ENCODE assay signal across 12 cellular contexts in genomic region chr5:54616031-54616430, GRCh38.
A peak's percentile ranks its signal among the peaks of the same experiment; 100 is the strongest.
DNase-seq lines count a peak whose midpoint lies in the region; ATAC-seq and TF ChIP-seq lines count a peak whose summit lies in the region.
"Had no signal": no experiment of that assay in that cellular context is flagged by ENCODE, and none has a peak within 500 bp of the region (broad histone marks: within the 10 kb centered on the region; RNA-seq: fewer than 3 reads in every experiment).

No MANE protein-coding gene starts in this region.

- H3K27ac ChIP-seq in left lung (peak overlapping the region in 1 of 2 donors; percentile 70), transverse colon (peak overlapping the region; percentile 23 to 39 (median 30))

- 23 to 26% methylated on average over 3 of the region's 3 CpGs for WGBS in transverse colon (ENCODE audit: low coverage in 1 of 2), 2 donors

- intact Hi-C loops in left lung (cut with DNase I): no loop called here
- intact Hi-C loops in transverse colon (cut with DNase I; ENCODE audit: low total_unique reads): no loop called here

- DNase-seq in LHCN-M2 (ENCODE audit: low read depth) (peak; percentile 16), choroid plexus epithelial cell (ENCODE audit: low read depth) (peak; percentile 75), left lung (peak in 1 of 2 donors; percentile 48), transverse colon (peak; percentile 36), NCI-H2029 treated with DMSO at 0.1 percent for 48 hours (lab: John Stamatoyannopoulos, UW) (no peak), islet precursor cell (no peak)
- DNase-seq: activated CD4-positive, alpha-beta T cell treated with anti-CD3 and anti-CD28 coated beads for 1 hour; DMS79 treated with DMSO at 0.1 percent for 48 hours; NCI-H1048; stimulated activated naive CD8-positive, alpha-beta T cell treated with anti-CD3 and anti-CD28 coated beads, Interleukin-15, amount 100 ng/mL, for 72 hours had no signal

- TF ChIP-seq EP300 in transverse colon (IDR thresholded peaks at IDR 0.05; ENCODE audit: low read depth): no peak

- H3K4me3 ChIP-seq in choroid plexus epithelial cell (ENCODE audit: low read depth, low read length): no peak overlapping the region
- no peak overlapping the region for H3K4me3 ChIP-seq in left lung
- no peak overlapping the region for H3K4me3 ChIP-seq in transverse colon

- H3K36me3 ChIP-seq in left lung (no peaks in the 10 kb centered on the region), transverse colon (no peaks in the 10 kb centered on the region)

- no peak for TF ChIP-seq POLR2A in transverse colon (IDR thresholded peaks at IDR 0.05)

- peak; percentile 84 for ATAC-seq in left lung
- ATAC-seq in HG03521 (IDR thresholded peaks at IDR 0.05; ENCODE audit: unreplicated experiment): no peak
- no peak for ATAC-seq in GM18861 (IDR thresholded peaks at IDR 0.05; ENCODE audit: unreplicated experiment)
- ATAC-seq: stimulated activated naive CD8-positive, alpha-beta T cell treated with anti-CD3 and anti-CD28 coated beads, Interleukin-15, amount 100 ng/mL, for 72 hours had no signal

- in situ Hi-C loops in transverse colon (cut with MboI; ENCODE audit: low pct_ligation_motif_present in 1 of 4, low pct_unique_long_range_greater_than_20kb in 1 of 4, low sequenced_read_pairs in 3 of 4): no loop called here

- peaks cover 8 to 52% of the 10 kb centered on the region in 2 donors for H3K4me1 ChIP-seq in left lung
- peaks cover 0 to 12% (median 0%) of the 10 kb centered on the region in 4 donors for H3K4me1 ChIP-seq in transverse colon

- H3K9me3 ChIP-seq in left lung (no peaks in the 10 kb centered on the region), transverse colon (no peaks in the 10 kb centered on the region)

- H3K27me3 ChIP-seq in left lung: no peaks in the 10 kb centered on the region
- H3K27me3 ChIP-seq in transverse colon: no peaks in the 10 kb centered on the region

- TF ChIP-seq CTCF in choroid plexus epithelial cell (conservative IDR thresholded peaks at IDR 0.05; ENCODE audit: low read depth, low read length) (no peak), left lung (IDR thresholded peaks at IDR 0.05) (no peak), transverse colon (IDR thresholded peaks at IDR 0.05) (no peak)

Comparison
In these comparisons a context has a peak if more than half of its experiments do, and no peak if none do; other contexts are left out.
1. DNase-seq: peak in LHCN-M2 (single experiment), choroid plexus epithelial cell (single experiment) and transverse colon (single experiment); none in NCI-H2029 treated with DMSO at 0.1 percent for 48 hours (single experiment) and islet precursor cell (single experiment).